ENCODE assay signal across 8 cellular contexts in the genomic region with DNA sequence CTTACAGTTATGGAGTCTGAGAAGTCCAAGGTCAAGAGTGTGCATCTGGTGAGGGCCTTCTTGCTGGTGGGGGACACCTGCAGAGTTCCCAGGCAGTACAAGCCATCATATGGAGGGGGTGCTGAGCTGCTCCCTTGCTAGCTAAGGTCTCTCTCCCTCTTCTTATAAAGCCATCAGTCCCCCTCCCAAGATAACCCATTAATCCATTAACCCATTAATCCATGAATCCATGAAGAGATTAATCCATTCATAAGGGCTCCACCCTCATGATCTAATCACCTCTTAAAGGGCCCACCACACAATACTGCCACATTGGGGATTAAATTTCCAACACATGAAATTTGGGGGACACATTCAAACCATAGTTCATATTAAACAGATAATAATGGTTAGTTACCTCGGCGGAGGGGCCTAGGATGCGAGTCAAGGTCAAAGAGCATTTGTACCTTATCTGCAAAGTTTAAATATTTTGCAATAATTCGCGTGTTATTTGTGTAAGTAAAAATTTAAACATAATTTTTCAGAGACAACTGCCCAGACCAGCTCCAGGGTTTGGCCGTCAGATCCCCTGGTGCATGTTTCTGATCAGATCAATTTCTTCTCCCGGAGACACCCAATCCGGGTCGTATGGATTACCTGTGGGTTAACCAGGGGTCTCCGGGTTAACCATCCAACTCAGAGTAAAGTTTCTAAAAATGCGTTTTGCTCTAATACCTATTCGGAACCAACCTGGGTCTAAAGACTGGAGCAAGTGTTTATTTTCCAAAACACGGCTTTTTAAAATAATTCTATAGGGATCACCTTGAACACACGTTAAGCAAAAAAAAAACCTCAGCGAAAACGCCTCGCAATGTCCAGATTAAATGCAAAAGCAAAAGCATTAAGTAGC. TPM values are rescaled to one million over a fixed set of nuclear protein-coding genes. Genes with fewer than 3 reads are reported as not detected.
DNase-seq lines count a peak whose midpoint lies in the region; ATAC-seq and TF ChIP-seq lines count a peak whose summit lies in the region.

No MANE protein-coding gene starts in this region.

- no peaks in the 10 kb centered on the region for H3K4me1 ChIP-seq in SJCRH30
- peaks cover 0 to 4% of the 10 kb centered on the region in 2 donors for H3K4me1 ChIP-seq in esophagus (ENCODE audit: control insufficient read depth in 2 of 2, insufficient read depth in 2 of 2, low read length in 1 of 2)
- H3K4me1 ChIP-seq in ovary (ENCODE audit: insufficient read depth) = no peaks in the 10 kb centered on the region

- no peak for TF ChIP-seq POLR2A in ovary (IDR thresholded peaks at IDR 0.05)

- H3K27ac ChIP-seq in AG04450 (ENCODE audit: low read depth, low read length) (no peak overlapping the region), SJCRH30 (no peak overlapping the region), esophagus (ENCODE audit: low read depth in 2 of 2, low read length in 1 of 2) (peak overlapping the region in 1 of 2 donors; percentile 27), ovary (no peak overlapping the region)

- H3K9me3 ChIP-seq in AG04450 (ENCODE audit: control insufficient read depth, insufficient read depth, low read length) (no peaks in the 10 kb centered on the region; the same call in 1 of the 2 replicates), SJCRH30 (replicated peaks) (no peaks in the 10 kb centered on the region), esophagus (ENCODE audit: control insufficient read depth in 2 of 2, insufficient read depth in 1 of 2, low read depth in 1 of 2, low read length in 1 of 2) (no peaks in the 10 kb centered on the region), ovary (no peaks in the 10 kb centered on the region)

- intact Hi-C loops in ovary (cut with DNase I) = loop anchor here (2.0 to 10.0 kb wide), 5 partner anchors 89 to 344 kb away; a partner anchor contains a TSS

- no peak for TF ChIP-seq EP300 in ovary (IDR thresholded peaks at IDR 0.05)

- CTCF ChIA-PET in AG04450 (lab: Charles Lee) = interaction anchor here (0.9 to 1.6 kb wide), 5 partner anchors 93 to 219 kb away, joined by 4 to 7 read pairs (median 5); no protein-coding TSS in a partner anchor

- TF ChIP-seq CTCF in AG04450 (IDR thresholded peaks at IDR 0.05; ENCODE audit: low read depth, low read length) = no peak
- no peak for TF ChIP-seq CTCF in ovary (IDR thresholded peaks at IDR 0.05)

- DNase-seq in AG04450 (ENCODE audit: low read depth, low spot score) (no peak), SJCRH30 (peak in 1 of 2 experiments; percentile 33), ovary (no peak), SKM-1 treated with dmso at 0.1 percent for 144 hours (lab: John Stamatoyannopoulos, UW; ENCODE audit: unreplicated experiment) (no peak)
- no peak for DNase-seq in stimulated activated naive CD4-positive, alpha-beta T cell treated with Interleukin-2 at 50 U/mL for 16 hours (lab: John Stamatoyannopoulos, UW)
- DNase-seq in effector CD4-positive, alpha-beta T cell = no peak

- H3K27me3 ChIP-seq in AG04450 (ENCODE audit: control insufficient read depth, insufficient read depth, low read length) (no peaks in the 10 kb centered on the region), SJCRH30 (no peaks in the 10 kb centered on the region), esophagus (ENCODE audit: control insufficient read depth in 1 of 2, insufficient read depth in 2 of 2, low read length in 2 of 2) (no peaks in the 10 kb centered on the region), ovary (no peaks in the 10 kb centered on the region)

- WGBS in esophagus, 2 donors = 3 to 4% methylated on average over 17 of the region's 17 CpGs
- WGBS in ovary, 3 donors = 0 to 1% (median 1%) methylated on average over 17 of the region's 17 CpGs

- POLR2A ChIA-PET in AG04450 (lab: Yijun Ruan, JAX) = no interaction called here

- H3K4me3 ChIP-seq in AG04450 (ENCODE audit: low read depth, low read length) = peak overlapping the region; percentile 75
- peak overlapping the region; percentile 82 for H3K4me3 ChIP-seq in SJCRH30
- peak overlapping the region; percentile 26 to 69 for H3K4me3 ChIP-seq in esophagus (ENCODE audit: low read depth in 1 of 2, low read length in 2 of 2)
- peak overlapping the region; percentile 95 for H3K4me3 ChIP-seq in ovary

- H3K36me3 ChIP-seq in SJCRH30 (no peaks in the 10 kb centered on the region), esophagus (ENCODE audit: control insufficient read depth in 2 of 2, insufficient read depth in 2 of 2, low read length in 1 of 2) (no peaks in the 10 kb centered on the region), ovary (no peaks in the 10 kb centered on the region)

- peak; percentile 1 for ATAC-seq in GM18909 (IDR thresholded peaks at IDR 0.05; ENCODE audit: poor library complexity, unreplicated experiment)

RNA-seq across cellular contexts. Expression of a gene that starts 0.7 kb away (rescaled TPM):
- polyA plus RNA-seq in AG04450 (2011; rRNA removed) (32.0 and 43.6 TPM in 2 replicates), esophagus (10 to 100 TPM; 20.2 to 20.3 TPM), ovary (10 to 100 TPM; 18.6 to 27.1 TPM)
- 140 and 173 TPM in 2 replicates for polyA minus RNA-seq in AG04450 (2011; rRNA and poly(A)+ RNA removed)
- 35.5 and 36.9 TPM in 2 replicates for total RNA-seq in SJCRH30 (2014; rRNA removed; shearing (Covaris generic))
- total RNA-seq in ovary = 10 to 100 TPM; 23.5 to 57.0 (median 40.8) TPM
